ENCODE assay signal across 1 cellular context in genomic region chr7:12089951-12090756, GRCh38.
TF ChIP-seq lines count a peak whose summit lies in the region.

No MANE protein-coding gene starts in this region.

TF ChIP-seq in GM23338, 12 proteins besides CTCF, POLR2A, EP300 and RAD21 (continued from another document):
- TF ChIP-seq ETS1 (IDR thresholded peaks at IDR 0.05) (no peak), REST (IDR thresholded peaks at IDR 0.05; ENCODE audit: unreplicated experiment) (no peak), CREB1 (CRISPR knock-in tag; IDR thresholded peaks at IDR 0.05; ENCODE audit: low read depth) (no peak), NANOG (IDR thresholded peaks at IDR 0.05; ENCODE audit: borderline replicate concordance) (no peak)
